31 cellular contexts compared by ENCODE assay signal in genomic region chr17:82507631-82508175, GRCh38. TPM values are rescaled to one million over a fixed set of nuclear protein-coding genes. Genes with fewer than 3 reads are reported as not detected.
DNase-seq lines count a peak whose midpoint lies in the region; ATAC-seq and TF ChIP-seq lines count a peak whose summit lies in the region.
"Had no signal": no experiment of that assay in that cellular context is flagged by ENCODE, and none has a peak within 500 bp of the region (broad histone marks: within the 10 kb centered on the region; RNA-seq: fewer than 3 reads in every experiment).

No MANE protein-coding gene starts in this region.

- H3K27ac Mint-ChIP-seq in activated naive CD8-positive, alpha-beta T cell treated with anti-CD3 and anti-CD28 coated beads, Interleukin-2, amount 50 U/mL, for 24 hours, result peak overlapping the region; percentile 22
- no peak overlapping the region for H3K27ac Mint-ChIP-seq in activated naive CD8-positive, alpha-beta T cell treated with anti-CD3 and anti-CD28 coated beads for 36 hours
- H3K27ac Mint-ChIP-seq: activated naive CD4-positive, alpha-beta T cell treated with anti-CD3 and anti-CD28 coated beads for 36 hours; natural killer cell treated with Interleukin-12 subunit alpha and Interleukin-12 subunit beta and Interleukin-15 and Interleukin-18, amount 100 ng/mL, for 72 hours; T-helper 1 cell treated with Interleukin-12 subunit alpha and Interleukin-12 subunit beta and Interleukin-4 antibody, amounts not matched to agents 30 μg/mL and 1 μg/mL, for 36 hours had no signal

- no peak overlapping the region for H2AFZ ChIP-seq in OCI-LY1 (ENCODE audit: low read length)
- H2AFZ ChIP-seq: hepatocyte, PC-9 had no signal

- H3K4me3 ChIP-seq in OCI-LY1 (ENCODE audit: low read depth, low read length, poor library complexity, severe bottlenecking) (no peak overlapping the region), liver (ENCODE audit: low read depth in 1 of 3, low read length in 3 of 3) (no peak overlapping the region), vagina (no peak overlapping the region)
- H3K4me3 ChIP-seq: A549, HAP-1, hepatocyte, lung, mucosa of descending colon, PC-9, suprapubic skin had no signal

- H3K36me3 Mint-ChIP-seq in activated naive CD8-positive, alpha-beta T cell treated with anti-CD3 and anti-CD28 coated beads, Interleukin-2, amount 50 U/mL, for 24 hours (ENCODE audit: low read depth), result no peaks in the 10 kb centered on the region
- no peaks in the 10 kb centered on the region for H3K36me3 Mint-ChIP-seq in activated naive CD8-positive, alpha-beta T cell treated with anti-CD3 and anti-CD28 coated beads for 36 hours
- H3K36me3 Mint-ChIP-seq: CD4-positive, alpha-beta memory T cell; natural killer cell treated with Interleukin-12 subunit alpha and Interleukin-12 subunit beta and Interleukin-15 and Interleukin-18, amount 100 ng/mL, for 72 hours had no signal

- no peaks in the 10 kb centered on the region for H3K36me3 ChIP-seq in OCI-LY1 (ENCODE audit: insufficient read depth, low read length)
- H3K36me3 ChIP-seq in liver (ENCODE audit: control insufficient read depth in 4 of 4, insufficient read depth in 3 of 4, low read depth in 1 of 4, low read length in 3 of 4), result no peaks in the 10 kb centered on the region
- H3K36me3 ChIP-seq in vagina, result no peaks in the 10 kb centered on the region
- H3K36me3 ChIP-seq: HAP-1, suprapubic skin had no signal

- H3K27ac ChIP-seq in OCI-LY1 (ENCODE audit: low read depth, low read length, poor library complexity, severe bottlenecking) (peak overlapping the region; percentile 91), liver (ENCODE audit: low read depth in 1 of 2, low read length in 2 of 2) (peak overlapping the region; percentile 68 to 74), vagina (no peak overlapping the region)
- H3K27ac ChIP-seq: A549, hepatocyte, PC-9, suprapubic skin had no signal

- no peaks in the 10 kb centered on the region for H3K9me2 ChIP-seq in OCI-LY1 (ENCODE audit: low read depth, low read length)

- 56% methylated on average over 7 of the region's 7 CpGs for WGBS in liver

- POLR2A ChIA-PET in HEK293T (lab: Yijun Ruan, JAX), result interaction anchor here (1.2 to 2.5 kb wide), 3 partner anchors 10 to 13 kb away, joined by 4 to 10 read pairs (median 4); partner anchors contain the start of gene FOXK2

- H3K4me1 ChIP-seq in OCI-LY1 (ENCODE audit: insufficient read depth, low read length, severe bottlenecking), result peaks cover 23% of the 10 kb centered on the region
- H3K4me1 ChIP-seq in liver (ENCODE audit: control insufficient read depth in 4 of 4, insufficient read depth in 4 of 4, low read length in 3 of 4), result peaks cover 0 to 8% (median 0%) of the 10 kb centered on the region in 4 donors
- H3K4me1 ChIP-seq in vagina, result no peaks in the 10 kb centered on the region
- H3K4me1 ChIP-seq: A549, HAP-1, suprapubic skin had no signal

- TF ChIP-seq RAD21 in liver (IDR thresholded peaks at IDR 0.05), result peak; percentile 25 to 45

- H3K27me3 Mint-ChIP-seq in activated naive CD8-positive, alpha-beta T cell treated with anti-CD3 and anti-CD28 coated beads, Interleukin-2, amount 50 U/mL, for 24 hours, result no peaks in the 10 kb centered on the region
- H3K27me3 Mint-ChIP-seq in activated naive CD8-positive, alpha-beta T cell treated with anti-CD3 and anti-CD28 coated beads for 36 hours, result peaks cover 3% of the 10 kb centered on the region
- H3K27me3 Mint-ChIP-seq: CD4-positive, alpha-beta memory T cell; natural killer cell treated with Interleukin-12 subunit alpha and Interleukin-12 subunit beta and Interleukin-15 and Interleukin-18, amount 100 ng/mL, for 72 hours had no signal

- H4K20me1 ChIP-seq in OCI-LY1 (ENCODE audit: insufficient read depth, low read length), result no peaks in the 10 kb centered on the region

- no peaks in the 10 kb centered on the region for H3K27me3 ChIP-seq in OCI-LY1 (ENCODE audit: insufficient read depth, low read length)
- no peaks in the 10 kb centered on the region for H3K27me3 ChIP-seq in liver (ENCODE audit: control insufficient read depth in 4 of 4, insufficient read depth in 4 of 4, low read length in 3 of 4)
- H3K27me3 ChIP-seq in vagina, result no peaks in the 10 kb centered on the region
- H3K27me3 ChIP-seq: hepatocyte, suprapubic skin had no signal

- no peak for TF ChIP-seq CTCF in OCI-LY1 (IDR thresholded peaks at IDR 0.05; ENCODE audit: low read length)
- TF ChIP-seq CTCF in liver (IDR thresholded peaks at IDR 0.05; ENCODE audit: low read depth, low read length, missing input control), result no peak
- TF ChIP-seq CTCF in vagina (IDR thresholded peaks at IDR 0.05), result no peak

- no peak overlapping the region for H3K4me2 ChIP-seq in OCI-LY1 (ENCODE audit: low read length)
- H3K4me2 ChIP-seq: A549, hepatocyte, PC-9 had no signal

- H3K9ac ChIP-seq in OCI-LY1 (ENCODE audit: low read length) (no peak overlapping the region), liver (ENCODE audit: low read depth in 1 of 2, low read length in 2 of 2) (no peak overlapping the region)

- H3K9me3 Mint-ChIP-seq in activated naive CD8-positive, alpha-beta T cell treated with anti-CD3 and anti-CD28 coated beads, Interleukin-2, amount 50 U/mL, for 24 hours, result no peaks in the 10 kb centered on the region
- H3K9me3 Mint-ChIP-seq in activated naive CD8-positive, alpha-beta T cell treated with anti-CD3 and anti-CD28 coated beads for 36 hours, result no peaks in the 10 kb centered on the region
- H3K9me3 Mint-ChIP-seq: activated naive CD4-positive, alpha-beta T cell treated with anti-CD3 and anti-CD28 coated beads for 36 hours; CD4-positive, alpha-beta memory T cell; natural killer cell treated with Interleukin-12 subunit alpha and Interleukin-12 subunit beta and Interleukin-15 and Interleukin-18, amount 100 ng/mL, for 72 hours; T-helper 1 cell treated with Interleukin-12 subunit alpha and Interleukin-12 subunit beta and Interleukin-4 antibody, amounts not matched to agents 30 μg/mL and 1 μg/mL, for 36 hours had no signal

- H3F3A ChIP-seq in OCI-LY1 (ENCODE audit: insufficient read depth, low read length), result no peaks in the 10 kb centered on the region

- 0 out of 2 replicates have a peak, but pooled peaks cover 3% of the 10 kb centered on the region for H3K9me3 ChIP-seq in OCI-LY1 (ENCODE audit: low read length)
- H3K9me3 ChIP-seq in liver (ENCODE audit: control insufficient read depth in 4 of 4, low read length in 3 of 4), result no peaks in the 10 kb centered on the region
- H3K9me3 ChIP-seq in vagina, result no peaks in the 10 kb centered on the region
- H3K9me3 ChIP-seq: A549, HAP-1, mucosa of descending colon, suprapubic skin had no signal

- H3K4me3 Mint-ChIP-seq in activated naive CD8-positive, alpha-beta T cell treated with anti-CD3 and anti-CD28 coated beads, Interleukin-2, amount 50 U/mL, for 24 hours, result no peak overlapping the region
- no peak overlapping the region for H3K4me3 Mint-ChIP-seq in activated naive CD8-positive, alpha-beta T cell treated with anti-CD3 and anti-CD28 coated beads for 36 hours
- H3K4me3 Mint-ChIP-seq: activated naive CD4-positive, alpha-beta T cell treated with anti-CD3 and anti-CD28 coated beads for 36 hours; CD4-positive, alpha-beta memory T cell; natural killer cell treated with Interleukin-12 subunit alpha and Interleukin-12 subunit beta and Interleukin-15 and Interleukin-18, amount 100 ng/mL, for 72 hours; T-helper 1 cell treated with Interleukin-12 subunit alpha and Interleukin-12 subunit beta and Interleukin-4 antibody, amounts not matched to agents 30 μg/mL and 1 μg/mL, for 36 hours had no signal

- no peak for DNase-seq in activated naive CD8-positive, alpha-beta T cell treated with anti-CD3 and anti-CD28 coated beads, Interleukin-2, amount 50 U/mL, for 24 hours
- no peak for DNase-seq in activated naive CD8-positive, alpha-beta T cell treated with anti-CD3 and anti-CD28 coated beads for 36 hours
- no peak for DNase-seq in HEK293T (ENCODE audit: extremely low spot score)
- DNase-seq in NCI-H748 treated with DMSO at 0.1 percent for 48 hours (lab: John Stamatoyannopoulos, UW), result no peak
- DNase-seq in vagina (ENCODE audit: extremely low spot score in 2 of 2), result no peak
- DNase-seq: activated CD4-positive, alpha-beta T cell treated with anti-CD3 and anti-CD28 coated beads, Interleukin-2, amount 50 U/mL, for 1 hour; activated CD4-positive, CD25-positive, alpha-beta regulatory T cell; activated naive CD4-positive, alpha-beta T cell treated with anti-CD3 and anti-CD28 coated beads for 36 hours; amygdala; CD4-positive, alpha-beta memory T cell; DND-41; kidney glomerular epithelial cell; mucosa of descending colon; NCI-H1694; NK-92 treated with Interleukin-12 subunit alpha and Interleukin-12 subunit beta, amount 100 ng/mL, for 24 hours; occipital lobe; PC-9; Right ventricle myocardium superior; stimulated activated CD4-positive, alpha-beta T cell treated with anti-CD3 and anti-CD28 coated beads, Interleukin-15, amount 100 ng/mL, for 24 hours; stimulated activated naive CD4-positive, alpha-beta T cell treated with Interleukin-2 at 50 U/mL for 16 hours had no signal

- intact Hi-C loops in vagina (cut with DNase I), result no loop called here

- H3K4me1 Mint-ChIP-seq in activated naive CD8-positive, alpha-beta T cell treated with anti-CD3 and anti-CD28 coated beads, Interleukin-2, amount 50 U/mL, for 24 hours, result peaks cover 15% of the 10 kb centered on the region
- H3K4me1 Mint-ChIP-seq in activated naive CD8-positive, alpha-beta T cell treated with anti-CD3 and anti-CD28 coated beads for 36 hours, result peaks cover 9% of the 10 kb centered on the region

- no peak for ATAC-seq in activated naive CD8-positive, alpha-beta T cell treated with anti-CD3 and anti-CD28 coated beads, Interleukin-2, amount 50 U/mL, for 24 hours
- ATAC-seq in GM21447 (IDR thresholded peaks at IDR 0.05; ENCODE audit: unreplicated experiment), result no peak
- ATAC-seq: A549; mucosa of descending colon; natural killer cell treated with Interleukin-12 subunit alpha and Interleukin-12 subunit beta and Interleukin-15 and Interleukin-18, amount 100 ng/mL, for 72 hours; SK-N-SH treated with all-trans-retinoic acid at 6 μM for 48 hours had no signal

- CTCF ChIA-PET in HEK293T (lab: Yijun Ruan, JAX), result no interaction called here

- no peak for TF ChIP-seq POLR2A in vagina (IDR thresholded peaks at IDR 0.05)

- H3K79me2 ChIP-seq in OCI-LY1 (ENCODE audit: insufficient read depth, low read length), result no peaks in the 10 kb centered on the region
- H3K79me2 ChIP-seq: hepatocyte had no signal

TF ChIP-seq in liver, 16 proteins besides CTCF, POLR2A, EP300 and RAD21 (continues in another document):
- TF ChIP-seq YY1 (IDR thresholded peaks at IDR 0.05), result peak; percentile 95

TF ChIP-seq in HEK293T, 16 proteins besides CTCF, POLR2A, EP300 and RAD21 (continues in another document):
- TF ChIP-seq SUZ12 (IDR thresholded peaks at IDR 0.05), result no peak
- TF ChIP-seq ARNT (IDR thresholded peaks at IDR 0.05), result no peak

RNA-seq across cellular contexts. Expression of gene FOXK2, which starts 11.8 kb away (rescaled TPM):
- 10 to 100 TPM; 59.4 to 67.2 TPM for total RNA-seq in activated naive CD8-positive, alpha-beta T cell treated with anti-CD3 and anti-CD28 coated beads for 36 hours
- 10 to 100 TPM; 13.4 to 16.2 TPM for total RNA-seq in liver
- polyA plus RNA-seq in liver, result 1 to 10 TPM; 3.1 to 8.3 TPM
- 55.5 TPM for total RNA-seq in vagina

RNA-seq across cellular contexts. Expression of gene NARF, which starts 49.2 kb away (rescaled TPM):
- total RNA-seq in activated naive CD8-positive, alpha-beta T cell treated with anti-CD3 and anti-CD28 coated beads for 36 hours, result 10 to 100 TPM; 49.9 to 51.3 TPM
- 10 to 100 TPM; 24.8 to 87.5 TPM for total RNA-seq in liver
- 10 to 100 TPM; 19.8 to 27.6 TPM for polyA plus RNA-seq in liver
- total RNA-seq in vagina, result 62.6 TPM

RNA-seq across cellular contexts. Expression of gene CYBC1, which starts 57.2 kb away (rescaled TPM):
- total RNA-seq in activated naive CD8-positive, alpha-beta T cell treated with anti-CD3 and anti-CD28 coated beads for 36 hours, result 100 to 1,000 TPM; 156 to 163 TPM
- total RNA-seq in liver (10 to 100 TPM; 25.9 to 44.0 TPM), vagina (51.6 TPM)
- polyA plus RNA-seq in liver, result 10 to 100 TPM; 23.2 to 45.6 TPM
